28 cellular contexts compared by ENCODE assay signal in the genomic region with DNA sequence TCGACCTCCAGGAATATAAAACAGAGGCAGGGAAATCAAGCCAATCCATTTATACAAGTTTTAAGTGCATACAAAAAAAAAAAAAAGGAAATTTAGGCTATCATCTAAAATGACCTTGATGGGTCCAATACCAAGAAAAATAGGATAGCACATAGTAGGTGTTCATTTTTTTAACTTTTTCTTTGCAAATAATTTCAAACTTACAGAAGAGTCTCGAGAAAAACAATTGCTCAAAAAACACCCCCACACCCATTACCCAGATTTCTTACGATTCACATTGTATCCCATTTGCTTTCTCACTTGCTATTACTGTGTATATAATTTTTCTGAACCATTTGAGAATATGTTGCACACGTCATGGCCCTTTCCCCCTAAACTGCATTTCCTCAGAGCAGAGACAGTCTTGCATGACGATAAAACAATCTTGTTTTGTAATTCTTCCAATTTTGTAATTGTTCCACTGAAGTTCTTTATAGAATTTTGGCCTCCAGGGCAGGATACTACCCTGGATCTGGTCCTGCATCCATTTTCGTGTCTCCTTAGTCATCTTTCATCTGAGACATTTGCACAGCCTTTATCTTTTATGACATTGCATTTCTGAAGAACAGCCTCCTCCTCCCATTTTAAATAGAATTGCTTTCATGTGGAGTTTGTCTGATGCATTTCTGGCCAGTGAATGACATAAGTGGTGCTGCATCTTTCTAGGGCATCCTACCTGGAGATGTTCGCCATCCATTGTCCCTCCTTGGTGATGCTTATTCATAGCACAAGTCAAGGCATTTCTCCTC.
"Had no signal": no experiment of that assay in that cellular context is flagged by ENCODE, and none has a peak within 500 bp of the region (broad histone marks: within the 10 kb centered on the region; RNA-seq: fewer than 3 reads in every experiment).

No MANE protein-coding gene starts in this region.

- H3K36me3 ChIP-seq: ascending aorta, brain microvascular endothelial cell, colonic mucosa, gastroesophageal sphincter, heart right ventricle had no signal

- H3K27me3 ChIP-seq: ascending aorta, brain microvascular endothelial cell, colonic mucosa, gastroesophageal sphincter, heart right ventricle had no signal

- ATAC-seq: activated CD4-positive, alpha-beta T cell treated with anti-CD3 and anti-CD28 coated beads for 36 hours; activated CD8-positive, alpha-beta memory T cell treated with anti-CD3 and anti-CD28 coated beads, Interleukin-2, amount 10 ng/mL, durations not matched to agents 7 days and 5 days; activated CD8-positive, alpha-beta T cell treated with anti-CD3 and anti-CD28 coated beads, Interleukin-2, amount 10 ng/mL, durations not matched to agents 7 days and 5 days; activated naive CD8-positive, alpha-beta T cell treated with anti-CD3 and anti-CD28 coated beads, Interleukin-2, amount 50 U/mL, for 24 hours; esophagus mucosa; gastroesophageal sphincter; heart right ventricle had no signal

- DNase-seq: activated CD4-positive, alpha-beta memory T cell treated with anti-CD3 and anti-CD28 coated beads for 36 hours; activated CD4-positive, alpha-beta T cell treated with anti-CD3 and anti-CD28 coated beads for 36 hours; activated CD4-positive, alpha-beta T cell treated with anti-CD3 and anti-CD28 coated beads, Interleukin-2, amount 10 ng/mL, durations not matched to agents 24 days and 14 days; activated CD4-positive, CD25-positive, alpha-beta regulatory T cell; activated CD4-positive, CD25-positive, alpha-beta regulatory T cell treated with anti-CD3 and anti-CD28 coated beads, Interleukin-2, amount 50 U/mL, for 72 hours; activated CD8-positive, alpha-beta memory T cell treated with anti-CD3 and anti-CD28 coated beads, Interleukin-2, amount 10 ng/mL, durations not matched to agents 7 days and 5 days; activated CD8-positive, alpha-beta memory T cell treated with anti-CD3 and anti-CD28 coated beads, Interleukin-2, amount 50 U/mL, for 4 hours; activated CD8-positive, alpha-beta T cell treated with anti-CD3 and anti-CD28 coated beads, Interleukin-2, amount 10 ng/mL, durations not matched to agents 7 days and 5 days; activated effector memory CD4-positive, alpha-beta T cell treated with anti-CD3 and anti-CD28 coated beads, Interleukin-2, amount 50 U/mL, for 16 hours; activated naive CD4-positive, alpha-beta T cell treated with anti-CD3 and anti-CD28 coated beads for 36 hours; activated naive CD8-positive, alpha-beta T cell treated with anti-CD3 and anti-CD28 coated beads for 36 hours; activated naive CD8-positive, alpha-beta T cell treated with anti-CD3 and anti-CD28 coated beads, Interleukin-2, amount 50 U/mL, for 24 hours; activated T-cell treated with anti-CD3 and anti-CD28 coated beads, Interleukin-2, amount 50 U/mL, for 1 hour; activated T-cell treated with anti-CD3 and anti-CD28 coated beads, Interleukin-2, amount 50 U/mL, for 48 hours; brain microvascular endothelial cell; caudate nucleus; cerebellar nuclear complex; colonic mucosa; effector CD8-positive, alpha-beta T cell; foreskin melanocyte; heart right ventricle; T-helper 2 cell had no signal

- FAIRE-seq: endometrium, endothelial cell of umbilical vein had no signal

- H3K4me1 ChIP-seq: ascending aorta, colonic mucosa, gastroesophageal sphincter, heart right ventricle had no signal

- H3K27ac ChIP-seq: ascending aorta, brain microvascular endothelial cell, colonic mucosa, epithelial cell of prostate, gastroesophageal sphincter, heart right ventricle had no signal

- H3K4me3 ChIP-seq: ascending aorta, colonic mucosa, gastroesophageal sphincter, heart right ventricle had no signal

- H3K9me3 ChIP-seq: ascending aorta, colonic mucosa, gastroesophageal sphincter, heart right ventricle had no signal
